Comparison of ENCODE assay signal across 22 cellular contexts in genomic region chr17:19286751-19287341, GRCh38. TPM values are rescaled to one million over a fixed set of nuclear protein-coding genes. Genes with fewer than 3 reads are reported as not detected.
A peak's percentile ranks its signal among the peaks of the same experiment; 100 is the strongest.
DNase-seq lines count a peak whose midpoint lies in the region; ATAC-seq and TF ChIP-seq lines count a peak whose summit lies in the region.
"Had no signal": no experiment of that assay in that cellular context is flagged by ENCODE, and none has a peak within 500 bp of the region (broad histone marks: within the 10 kb centered on the region; RNA-seq: fewer than 3 reads in every experiment).

No MANE protein-coding gene starts in this region.

- H2BK12ac ChIP-seq in H9 (ENCODE audit: insufficient read length, low read depth, low read length) = no peak overlapping the region

- no peak overlapping the region for H3K14ac ChIP-seq in H9 (ENCODE audit: insufficient read depth, low read length)

- H3K9me3 ChIP-seq in H9 (ENCODE audit: control insufficient read depth, low read depth, low read length) = no peaks in the 10 kb centered on the region
- H3K9me3 ChIP-seq: pancreas, SJCRH30 had no signal

- ATAC-seq in HG03354 (IDR thresholded peaks at IDR 0.05; ENCODE audit: poor library complexity, severe bottlenecking, unreplicated experiment) = no peak
- no peak for ATAC-seq in GM21737 (IDR thresholded peaks at IDR 0.05; ENCODE audit: unreplicated experiment)
- ATAC-seq: activated T-cell treated with anti-CD3 and anti-CD28 coated beads, Interleukin-2, amount 50 U/mL, for 72 hours; natural killer cell; Panc1; stimulated activated naive CD8-positive, alpha-beta T cell treated with anti-CD3 and anti-CD28 coated beads, Interleukin-15, Interleukin-2, amounts not matched to agents 100 U/mL and 50 U/mL, for 24 hours had no signal

- H3K79me2 ChIP-seq in H9 (ENCODE audit: insufficient read depth, low read length) = no peaks in the 10 kb centered on the region

- H3K27me3 ChIP-seq in H9 (ENCODE audit: insufficient read depth, low read length) = no peaks in the 10 kb centered on the region
- H3K27me3 ChIP-seq: pancreas, SJCRH30 had no signal

- no peak overlapping the region for H3K56ac ChIP-seq in H9 (ENCODE audit: insufficient read length, low read depth, low read length)

- H2AFZ ChIP-seq in H9 (ENCODE audit: low read length) = no peak overlapping the region

- no peak overlapping the region for H3K23ac ChIP-seq in H9 (ENCODE audit: insufficient read length, low read depth, low read length)

- no peak overlapping the region for H4K5ac ChIP-seq in H9 (ENCODE audit: insufficient read length, low read depth, low read length)

- H2AK5ac ChIP-seq in H9 (ENCODE audit: insufficient read length, low read length) = no peak overlapping the region

- H4K91ac ChIP-seq in H9 (ENCODE audit: insufficient read length, low read depth, low read length) = no peak overlapping the region

- H3K4me3 Mint-ChIP-seq in H9 (no peak overlapping the region; a peak in 1 of 5 replicates), mesothelial cell of epicardium (no peak overlapping the region)
- H3K4me3 Mint-ChIP-seq: activated naive CD4-positive, alpha-beta T cell treated with anti-CD3 and anti-CD28 coated beads, Interleukin-2, amount 10 ng/mL, durations not matched to agents 7 days and 5 days; activated T-cell treated with anti-CD3 and anti-CD28 coated beads, Interleukin-2, amount 50 U/mL, for 72 hours; natural killer cell had no signal

- TF ChIP-seq CTCF in H9 (conservative IDR thresholded peaks at IDR 0.05) (no peak), mesothelial cell of epicardium (IDR thresholded peaks at IDR 0.05; ENCODE audit: unreplicated experiment) (no peak)

- H3T11ph ChIP-seq in H9 (ENCODE audit: low read length) = no peak overlapping the region

- no peak overlapping the region for H3K9ac ChIP-seq in H9 (ENCODE audit: extremely low read depth, insufficient read length, low read length)

- H2BK120ac ChIP-seq in H9 (ENCODE audit: low read depth, low read length, poor library complexity, severe bottlenecking) = no peak overlapping the region

- peaks cover 5% of the 10 kb centered on the region for H3K4me1 ChIP-seq in H9 (ENCODE audit: insufficient read depth, low read length)
- H3K4me1 ChIP-seq: pancreas, SJCRH30 had no signal

- no peak overlapping the region for H2BK20ac ChIP-seq in H9 (ENCODE audit: low read depth, low read length, poor library complexity, severe bottlenecking)

- H4K20me1 ChIP-seq in H9 (ENCODE audit: control insufficient read depth, insufficient read depth, insufficient read length) = peaks cover 3% of the 10 kb centered on the region

- no peak overlapping the region; the same call in 1 of the 2 replicates for H2BK15ac ChIP-seq in H9 (ENCODE audit: low read depth, low read length)

- H3K79me1 ChIP-seq in H9 (ENCODE audit: insufficient read depth, low read depth, low read length, poor library complexity, severe bottlenecking) = peaks cover 3% of the 10 kb centered on the region

- DNase-seq in H9 (no peak), cerebellum (ENCODE audit: low spot score) (peak; percentile 58), mesothelial cell of epicardium (ENCODE audit: low spot score in 2 of 2, unreplicated experiment in 2 of 2) (no peak), substantia nigra (lab: John Stamatoyannopoulos, UW) (peak in 2 of 49 donors; percentile 36 to 43), KG1 (lab: John Stamatoyannopoulos, UW) (no peak)
- DNase-seq: activated CD4-positive, alpha-beta T cell treated with anti-CD3 and anti-CD28 coated beads for 4 hours; activated naive CD4-positive, alpha-beta T cell treated with anti-CD3 and anti-CD28 coated beads, Interleukin-2, amount 10 ng/mL, durations not matched to agents 7 days and 5 days; activated T-cell treated with anti-CD3 and anti-CD28 coated beads, Interleukin-2, amount 50 U/mL, for 72 hours; EL; glutamatergic neuron; GOT3; kidney glomerular epithelial cell; natural killer cell; NCI-H1417; NCI-H2107; pancreas; SJCRH30; stimulated activated naive CD8-positive, alpha-beta T cell treated with anti-CD3 and anti-CD28 coated beads, Interleukin-15, Interleukin-2, amounts not matched to agents 100 U/mL and 50 U/mL, for 24 hours; T-helper 1 cell had no signal

- H3K27ac ChIP-seq in H9 (ENCODE audit: insufficient read length, low read depth, low read length) (no peak overlapping the region), substantia nigra (ENCODE audit: low read depth, low read length, poor library complexity, severe bottlenecking) (peak overlapping the region; percentile 76)
- H3K27ac ChIP-seq: pancreas, SJCRH30 had no signal

- H3K4me1 Mint-ChIP-seq in H9 (peaks cover 57% of the 10 kb centered on the region in 2 experiments), mesothelial cell of epicardium (peaks cover 44% of the 10 kb centered on the region)

- no peak overlapping the region for H4K8ac ChIP-seq in H9 (replicated peaks; ENCODE audit: insufficient read length, low read depth, low read length)

- H3K27me3 Mint-ChIP-seq in H9 (ENCODE audit: low read depth) = no peaks in the 10 kb centered on the region
- H3K27me3 Mint-ChIP-seq in mesothelial cell of epicardium (ENCODE audit: low read depth) = no peaks in the 10 kb centered on the region

- H3K18ac ChIP-seq in H9 (ENCODE audit: insufficient read length, low read depth, low read length) = no peak overlapping the region

- WGBS in H9 (ENCODE audit: extremely low coverage, insufficient read length, low lambda C conversion rate) = no CpG with 5 or more reads among the region's 11 CpGs

- no peaks in the 10 kb centered on the region for H3K9me3 Mint-ChIP-seq in H9
- no peaks in the 10 kb centered on the region for H3K9me3 Mint-ChIP-seq in mesothelial cell of epicardium
- H3K9me3 Mint-ChIP-seq: activated naive CD4-positive, alpha-beta T cell treated with anti-CD3 and anti-CD28 coated beads, Interleukin-2, amount 10 ng/mL, durations not matched to agents 7 days and 5 days; activated T-cell treated with anti-CD3 and anti-CD28 coated beads, Interleukin-2, amount 50 U/mL, for 72 hours; natural killer cell had no signal

- no peak overlapping the region for H2BK5ac ChIP-seq in H9 (ENCODE audit: insufficient read length, low read length)

- no peak overlapping the region for H3K4ac ChIP-seq in H9 (ENCODE audit: low read depth, low read length)

- peak overlapping the region in 2 of 3 experiments; percentile 4 to 42; a peak in 3 of 7 replicates for H3K27ac Mint-ChIP-seq in H9
- peak overlapping the region; percentile 0 for H3K27ac Mint-ChIP-seq in mesothelial cell of epicardium
- H3K27ac Mint-ChIP-seq: activated naive CD4-positive, alpha-beta T cell treated with anti-CD3 and anti-CD28 coated beads, Interleukin-2, amount 10 ng/mL, durations not matched to agents 7 days and 5 days; activated T-cell treated with anti-CD3 and anti-CD28 coated beads, Interleukin-2, amount 50 U/mL, for 72 hours; natural killer cell had no signal

- no peaks in the 10 kb centered on the region for H3K23me2 ChIP-seq in H9 (ENCODE audit: insufficient read length, low read depth, low read length, poor library complexity, severe bottlenecking)

- H3K36me3 Mint-ChIP-seq in H9 (ENCODE audit: insufficient read depth in 1 of 3, low read depth in 3 of 3) (peaks cover 21 to 36% (median 30%) of the 10 kb centered on the region in 3 experiments; a peak in 6 of 7 replicates), mesothelial cell of epicardium (peaks cover 23% of the 10 kb centered on the region)
- H3K36me3 Mint-ChIP-seq: activated naive CD4-positive, alpha-beta T cell treated with anti-CD3 and anti-CD28 coated beads, Interleukin-2, amount 10 ng/mL, durations not matched to agents 7 days and 5 days; natural killer cell had no signal

- H3K4me2 ChIP-seq in H9 (ENCODE audit: insufficient read depth, insufficient read length, low read length) = no peak overlapping the region

RNA-seq across cellular contexts. Expression of gene EPN2, which starts 49.7 kb away (rescaled TPM):
- 53.2 and 57.8 TPM in 2 replicates for total RNA-seq in H9 (2021)
- 65.4 TPM for total RNA-seq in cerebellum
- 68.3 to 76.7 TPM (median 70.2 TPM) in 3 replicates for total RNA-seq in mesothelial cell of epicardium
